Comparison of ENCODE assay signal across 13 cellular contexts in the genomic region with DNA sequence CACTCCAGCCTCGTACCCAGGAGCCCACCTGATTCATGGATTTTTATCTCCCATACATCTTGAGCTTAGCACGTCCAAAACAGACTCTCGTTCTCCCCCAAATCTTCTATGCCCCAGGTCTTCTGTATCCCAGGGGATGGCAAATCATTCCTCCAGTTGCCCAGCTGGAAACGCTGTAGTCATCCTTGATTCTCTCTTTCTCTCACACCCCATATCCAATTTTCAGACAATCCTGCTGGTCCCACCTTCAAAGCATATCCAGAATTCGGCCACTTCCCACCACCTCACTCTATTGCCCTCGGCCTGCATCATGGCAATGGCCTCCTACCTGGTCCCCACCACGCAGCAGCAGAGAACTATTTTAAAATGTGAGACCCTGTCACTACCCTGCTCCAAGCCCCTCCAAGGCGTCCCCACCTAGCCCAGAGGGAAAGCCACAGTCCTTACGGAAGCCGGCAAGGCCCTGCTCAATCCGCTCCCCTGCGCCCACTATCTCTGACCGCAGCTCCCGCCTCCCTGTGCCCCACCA. TPM values are rescaled to one million over a fixed set of nuclear protein-coding genes. Genes with fewer than 3 reads are reported as not detected.
DNase-seq lines count a peak whose midpoint lies in the region; ATAC-seq, FAIRE-seq and TF ChIP-seq lines count a peak whose summit lies in the region.
"Had no signal": no experiment of that assay in that cellular context is flagged by ENCODE, and none has a peak within 500 bp of the region (broad histone marks: within the 10 kb centered on the region; RNA-seq: fewer than 3 reads in every experiment).

No MANE protein-coding gene starts in this region.

- H3K4me1 ChIP-seq in HepG2 (ENCODE audit: insufficient read depth, low read length) (peaks cover 82% of the 10 kb centered on the region), right lobe of liver (peaks cover 0 to 12% (median 3%) of the 10 kb centered on the region in 4 donors), upper lobe of left lung (peaks cover 2 to 32% (median 11%) of the 10 kb centered on the region in 4 donors)

- peak overlapping the region; percentile 72 for H3K4me3 Mint-ChIP-seq in activated T-helper 17 cell treated with anti-CD3 and anti-CD28 coated beads, Interleukin-2, amount 50 U/mL, for 72 hours
- peak overlapping the region; percentile 90 for H3K4me3 Mint-ChIP-seq in memory B cell

- CTCF ChIA-PET in HepG2 (lab: Yijun Ruan, JAX; ENCODE audit: low intra/inter-chr PET ratio, low total read pairs): no interaction called here

- H3K4me3 ChIP-seq in HepG2 (replicated peaks in 1 of 3; ENCODE audit: insufficient read depth in 1 of 3, low read depth in 2 of 3, low read length in 3 of 3): peak overlapping the region; percentile 83 to 94 (median 84)
- no peak overlapping the region for H3K4me3 ChIP-seq in right lobe of liver
- H3K4me3 ChIP-seq in upper lobe of left lung: peak overlapping the region in 1 of 4 donors; percentile 82

- no peaks in the 10 kb centered on the region for H3K9me3 Mint-ChIP-seq in activated T-helper 17 cell treated with anti-CD3 and anti-CD28 coated beads, Interleukin-2, amount 50 U/mL, for 72 hours
- H3K9me3 Mint-ChIP-seq in memory B cell: no peaks in the 10 kb centered on the region

- WGBS in HepG2 (ENCODE audit: low lambda C conversion rate): 67% methylated on average over 14 of the region's 14 CpGs
- 87% methylated on average over 10 of the region's 14 CpGs for WGBS in right lobe of liver (ENCODE audit: insufficient coverage, low coverage, low lambda C conversion rate, missing lambda C conversion rate)
- 91 to 95% methylated on average over 14 of the region's 14 CpGs for WGBS in upper lobe of left lung, 2 donors

- no peak for TF ChIP-seq CTCF in HepG2 (CRISPR knock-in tag; IDR thresholded peaks at IDR 0.05)
- TF ChIP-seq CTCF in right lobe of liver (IDR thresholded peaks at IDR 0.05): no peak
- TF ChIP-seq CTCF in upper lobe of left lung (IDR thresholded peaks at IDR 0.05): no peak

- H3K36me3 ChIP-seq in HepG2 (replicated peaks in 1 of 2; ENCODE audit: control insufficient read depth in 1 of 2, insufficient read depth in 2 of 2, low read length in 2 of 2) (peaks cover 0 to 2% of the 10 kb centered on the region in 2 experiments; a peak in 3 of 5 replicates), right lobe of liver (no peaks in the 10 kb centered on the region), upper lobe of left lung (no peaks in the 10 kb centered on the region)
- H3K36me3 ChIP-seq: MG63, SJSA1 had no signal

- H3K36me3 Mint-ChIP-seq in activated T-helper 17 cell treated with anti-CD3 and anti-CD28 coated beads, Interleukin-2, amount 50 U/mL, for 72 hours (ENCODE audit: low read depth): no peaks in the 10 kb centered on the region
- no peaks in the 10 kb centered on the region for H3K36me3 Mint-ChIP-seq in memory B cell

- no peaks in the 10 kb centered on the region for H4K20me1 ChIP-seq in HepG2 (ENCODE audit: insufficient read depth, low read length)

- H3K9ac ChIP-seq in HepG2 (ENCODE audit: insufficient read depth, low read depth, low read length): peak overlapping the region; percentile 65

- no TSS peak for BruUV-seq in HepG2 (replicated peaks; lab: Mats Ljungman, UMichigan)

- H3K27me3 ChIP-seq in HepG2 (ENCODE audit: control insufficient read depth in 1 of 2, insufficient read depth in 2 of 2, low read length in 2 of 2): peaks cover 0 to 9% of the 10 kb centered on the region in 2 experiments; a peak in 3 of 5 replicates
- no peaks in the 10 kb centered on the region for H3K27me3 ChIP-seq in right lobe of liver
- H3K27me3 ChIP-seq in upper lobe of left lung: peaks cover 0 to 5% (median 1%) of the 10 kb centered on the region in 4 donors
- H3K27me3 ChIP-seq: SJSA1 had no signal

- no peak for FAIRE-seq in HepG2 (lab: Jason Lieb, UNC)
- FAIRE-seq: endothelial cell of umbilical vein had no signal

- no peak for DNase-seq in HepG2 (ENCODE audit: low spot score)
- no peak for DNase-seq in right lobe of liver
- DNase-seq in memory B cell (ENCODE audit: low spot score in 2 of 2): no peak
- no peak for DNase-seq in upper lobe of left lung
- DNase-seq in GDM1 (lab: John Stamatoyannopoulos, UW): no peak
- no peak for DNase-seq in left colon
- DNase-seq: AML-193, MG63, NCI-H510A treated with DMSO at 0.1 percent for 48 hours had no signal

- H3K27ac ChIP-seq in HepG2 (ENCODE audit: extremely low read length, insufficient read depth, low read length) (peak overlapping the region; percentile 68), right lobe of liver (no peak overlapping the region), upper lobe of left lung (peak overlapping the region in 3 of 4 donors; percentile 71 to 91 (median 81))
- H3K27ac ChIP-seq: SJSA1 had no signal

- no peak for TF ChIP-seq RAD21 in HepG2 (CRISPR knock-in tag; IDR thresholded peaks at IDR 0.05)

- POLR2A ChIA-PET in HepG2 (lab: Yijun Ruan, JAX): interaction anchor here (1.2 to 1.7 kb wide), 3 partner anchors 8 to 107 kb away, joined by 4 to 5 read pairs (median 4); partner anchors contain the start of gene TAF1B

- H3K9me3 ChIP-seq in HepG2 (ENCODE audit: low read length) (no peaks in the 10 kb centered on the region), right lobe of liver (no peaks in the 10 kb centered on the region), upper lobe of left lung (no peaks in the 10 kb centered on the region)
- H3K9me3 ChIP-seq: MG63, SJSA1 had no signal

- H2AFZ ChIP-seq in HepG2 (ENCODE audit: low read length): no peak overlapping the region

- H3K79me2 ChIP-seq in HepG2 (ENCODE audit: insufficient read depth, low read length): peaks cover 4% of the 10 kb centered on the region

- in situ Hi-C loops in HepG2 (cut with HindIII; ENCODE audit: extremely low pct_ligation_motif_present, low pct_unique_long_range_greater_than_20kb): no loop called here

- H3K4me1 Mint-ChIP-seq in activated T-helper 17 cell treated with anti-CD3 and anti-CD28 coated beads, Interleukin-2, amount 50 U/mL, for 72 hours: peaks cover 5% of the 10 kb centered on the region
- peaks cover 6% of the 10 kb centered on the region for H3K4me1 Mint-ChIP-seq in memory B cell

- H3K27me3 Mint-ChIP-seq in activated T-helper 17 cell treated with anti-CD3 and anti-CD28 coated beads, Interleukin-2, amount 50 U/mL, for 72 hours: peaks cover 41% of the 10 kb centered on the region
- peaks cover 14% of the 10 kb centered on the region for H3K27me3 Mint-ChIP-seq in memory B cell

- intact Hi-C loops in HepG2 (cut with micrococcal nuclease; ENCODE audit: unreplicated experiment): loop anchor here (5.0 kb wide), 2 partner anchors 138 to 172 kb away; partner anchors contain the start of gene RRM2
- intact Hi-C loops in right lobe of liver (cut with DNase I): loop anchor here in 1 of 2 donors (10.0 kb wide), 1 partner anchor 145 kb away; no protein-coding TSS in a partner anchor
- intact Hi-C loops in left colon (cut with DNase I, micrococcal nuclease): no loop called here

- ATAC-seq in HepG2: peak; percentile 2
- no peak for ATAC-seq in right lobe of liver
- ATAC-seq in activated T-helper 17 cell treated with anti-CD3 and anti-CD28 coated beads, Interleukin-2, amount 50 U/mL, for 72 hours (replicated peaks): no peak
- no peak for ATAC-seq in memory B cell (ENCODE audit: low read depth)
- no peak for ATAC-seq in upper lobe of left lung (ENCODE audit: low FRiP score in 2 of 2)
- ATAC-seq in left colon: no peak
- no peak for ATAC-seq in GM21381 (IDR thresholded peaks at IDR 0.05; ENCODE audit: unreplicated experiment)

- H3K27ac Mint-ChIP-seq in activated T-helper 17 cell treated with anti-CD3 and anti-CD28 coated beads, Interleukin-2, amount 50 U/mL, for 72 hours: no peak overlapping the region
- H3K27ac Mint-ChIP-seq in memory B cell: no peak overlapping the region

- TF ChIP-seq POLR2A in HepG2 (IDR thresholded peaks at IDR 0.05; ENCODE audit: insufficient read depth in 1 of 2, low read depth in 2 of 2, low read length in 2 of 2): no peak
- TF ChIP-seq POLR2A in right lobe of liver (IDR thresholded peaks at IDR 0.05): no peak
- TF ChIP-seq POLR2A in upper lobe of left lung (IDR thresholded peaks at IDR 0.05): no peak

- no peak for TF ChIP-seq EP300 in HepG2 (IDR thresholded peaks at IDR 0.05; ENCODE audit: low read depth in 2 of 2, low read length in 2 of 2)
- no peak for TF ChIP-seq EP300 in HepG2 (CRISPR knock-in tag; IDR thresholded peaks at IDR 0.05; ENCODE audit: borderline replicate concordance)
- TF ChIP-seq EP300 in upper lobe of left lung (IDR thresholded peaks at IDR 0.05): no peak

- peak overlapping the region; percentile 92 for H3K4me2 ChIP-seq in HepG2 (ENCODE audit: low read depth, low read length)

RNA-seq across cellular contexts. Expression of gene GRHL1, which starts 1.4 kb away (rescaled TPM):
- total RNA-seq in HepG2 (2016; rRNA removed; fragmentation: Illumina TruSeq; extraction: Trizol): 10.6 and 12.0 TPM in 2 replicates
- total RNA-seq in HepG2 (2016; cell fraction: cytosol; rRNA removed; fragmentation: Illumina TruSeq; extraction: Trizol; ENCODE audit: low read depth): 5.6 and 8.3 TPM in 2 replicates
- 10.0 and 12.7 TPM in 2 replicates for total RNA-seq in HepG2 (2016; cell fraction: insoluble cytoplasmic fraction; rRNA removed; fragmentation: Illumina TruSeq; extraction: Trizol)
- 5.3 and 6.5 TPM in 2 replicates for total RNA-seq in HepG2 (2016; cell fraction: membrane; rRNA removed; fragmentation: Illumina TruSeq; extraction: Trizol)
- 19.5 and 21.6 TPM in 2 replicates for total RNA-seq in HepG2 (2016; cell fraction: nucleus; rRNA removed; fragmentation: Illumina TruSeq; extraction: Trizol)
- 9.3 and 13.5 TPM in 2 replicates for polyA plus RNA-seq in HepG2 (2011; rRNA removed)
- polyA plus RNA-seq in HepG2 (2011; cell fraction: cytosol; rRNA removed): 4.2 and 6.2 TPM in 2 replicates
- 25.1 and 30.9 TPM in 2 replicates for polyA plus RNA-seq in HepG2 (2011; cell fraction: nucleus; rRNA removed)
- 7.4 and 11.8 TPM in 2 replicates for polyA plus RNA-seq in HepG2 (2012)
- 0.66 and 1.2 TPM in 2 replicates for polyA plus RNA-seq in HepG2 (2016; cell fraction: cytosol; fragmentation: Illumina TruSeq; extraction: Trizol; ENCODE audit: low read depth)
- 8.6 and 8.8 TPM in 2 replicates for polyA plus RNA-seq in HepG2 (2016; cell fraction: insoluble cytoplasmic fraction; fragmentation: Illumina TruSeq; extraction: Trizol; ENCODE audit: low read depth)
- 1.7 and 1.9 TPM in 2 replicates for polyA plus RNA-seq in HepG2 (2016; cell fraction: membrane; fragmentation: Illumina TruSeq; extraction: Trizol; ENCODE audit: low read depth)
- polyA plus RNA-seq in HepG2 (2016; cell fraction: nucleus; fragmentation: Illumina TruSeq; extraction: Trizol; ENCODE audit: insufficient read depth, low read depth): 24.2 and 25.3 TPM in 2 replicates
- polyA minus RNA-seq in HepG2 (2011; rRNA and poly(A)+ RNA removed; ENCODE audit: low replicate concordance): 9.4 and 18.5 TPM in 2 replicates
- 4.8 and 5.4 TPM in 2 replicates for polyA minus RNA-seq in HepG2 (2011; cell fraction: cytosol; rRNA and poly(A)+ RNA removed)
- polyA minus RNA-seq in HepG2 (2011; cell fraction: nucleus; rRNA and poly(A)+ RNA removed): 36.2 and 51.6 TPM in 2 replicates
- total RNA-seq in right lobe of liver: 10 to 100 TPM in 1 of 6 experiments, 1 to 10 TPM in 5; 3.5 to 11.2 (median 6.2) TPM
- total RNA-seq in activated T-helper 17 cell treated with anti-CD3 and anti-CD28 coated beads, Interleukin-2, amount 50 U/mL, for 72 hours: under 1 TPM; 0.82 to 0.85 TPM
- total RNA-seq in upper lobe of left lung: 10 to 100 TPM in 3 of 6 donors, 1 to 10 TPM in 3; 4.3 to 18.0 (median 10.1) TPM
- total RNA-seq in left colon: 1 to 10 TPM; 2.3 TPM

Comparison
In these comparisons a context has a peak if more than half of its experiments do, and no peak if none do; other contexts are left out.
1. H3K27ac ChIP-seq: peak in HepG2 (single experiment) and upper lobe of left lung (3 of 4); none in right lobe of liver (0 of 3).
2. H3K4me3 ChIP-seq: peak in HepG2 (3 of 3); none in right lobe of liver (0 of 3).